21 cellular contexts compared by ENCODE assay signal in genomic region chr5:43554497-43554896, GRCh38. TPM values are rescaled to one million over a fixed set of nuclear protein-coding genes. Genes with fewer than 3 reads are reported as not detected.
DNase-seq lines count a peak whose midpoint lies in the region; ATAC-seq, FAIRE-seq and TF ChIP-seq lines count a peak whose summit lies in the region.
"Had no signal": no experiment of that assay in that cellular context is flagged by ENCODE, and none has a peak within 500 bp of the region (broad histone marks: within the 10 kb centered on the region; RNA-seq: fewer than 3 reads in every experiment).

No MANE protein-coding gene starts in this region.

- peak overlapping the region; percentile 80 to 98 (median 93); a peak in 12 of 20 replicates for H3K4me3 ChIP-seq in BLaER1 treated with 17β-estradiol and CSF1 and Interleukin-3, amounts not matched to agents 10 nM and 100 nM
- no peak overlapping the region for H3K4me3 ChIP-seq in IMR-90 (ENCODE audit: insufficient read depth, low read depth, low read length)
- H3K4me3 ChIP-seq in H1 (ENCODE audit: extremely low read depth in 1 of 4, insufficient read depth in 2 of 4, low read depth in 3 of 4, low read length in 4 of 4): peak overlapping the region in 2 of 4 experiments; percentile 1 to 99; a peak in 1 of 8 replicates
- H3K4me3 ChIP-seq in neural cell (ENCODE audit: low read length): peak overlapping the region; percentile 86
- H3K4me3 ChIP-seq in pancreas: peak overlapping the region in 1 of 4 donors; percentile 85

- no peak overlapping the region for H3K23ac ChIP-seq in IMR-90 (ENCODE audit: low read depth, low read length)
- H3K23ac ChIP-seq in H1 (ENCODE audit: insufficient read length): no peak overlapping the region

- H2BK20ac ChIP-seq in IMR-90 (ENCODE audit: low read depth, low read length): no peak overlapping the region
- H2BK20ac ChIP-seq in H1 (ENCODE audit: low read length): no peak overlapping the region

- H4K5ac ChIP-seq in IMR-90 (ENCODE audit: low read depth, low read length): no peak overlapping the region
- H4K5ac ChIP-seq in H1 (ENCODE audit: insufficient read length, low read depth, low read length): no peak overlapping the region

- H3K4me2 ChIP-seq in BLaER1 treated with 17β-estradiol and CSF1 and Interleukin-3, amounts not matched to agents 10 nM and 100 nM: peak overlapping the region; percentile 73 to 90 (median 86)
- H3K4me2 ChIP-seq in IMR-90 (ENCODE audit: low read depth, low read length) (peak overlapping the region; percentile 70), H1 (ENCODE audit: insufficient read depth in 1 of 2, low read depth in 2 of 2, low read length in 2 of 2) (peak overlapping the region; percentile 57 to 81; a peak in 3 of 4 replicates), neural cell (ENCODE audit: low read length) (peak overlapping the region; percentile 100)

- no peak overlapping the region for H3K27ac ChIP-seq in BLaER1 treated with 17β-estradiol and CSF1 and Interleukin-3, amounts not matched to agents 10 nM and 100 nM
- H3K27ac ChIP-seq in IMR-90 (ENCODE audit: insufficient read depth, low read length): no peak overlapping the region
- no peak overlapping the region for H3K27ac ChIP-seq in H1 (ENCODE audit: low read depth, low read length)
- H3K27ac ChIP-seq in neural cell (ENCODE audit: low read length): no peak overlapping the region
- no peak overlapping the region for H3K27ac ChIP-seq in pancreas
- H3K27ac ChIP-seq: foreskin keratinocyte, right atrium auricular region had no signal

- peaks cover 2% of the 10 kb centered on the region; the same call in 1 of the 2 replicates for H3K9me1 ChIP-seq in IMR-90 (ENCODE audit: insufficient read depth, low read length)

- no peak overlapping the region for H2BK5ac ChIP-seq in IMR-90 (ENCODE audit: low read depth, low read length, poor library complexity, severe bottlenecking)
- H2BK5ac ChIP-seq in H1 (ENCODE audit: low read depth, low read length): no peak overlapping the region

- no peak overlapping the region for H4K91ac ChIP-seq in IMR-90 (ENCODE audit: insufficient read depth, low read depth, low read length)
- H4K91ac ChIP-seq in H1 (replicated peaks; ENCODE audit: insufficient read length, low read length): no peak overlapping the region

- peaks cover 49 to 62% (median 57%) of the 10 kb centered on the region in 11 experiments; a peak in 21 of 22 replicates for H3K36me3 ChIP-seq in BLaER1 treated with 17β-estradiol and CSF1 and Interleukin-3, amounts not matched to agents 10 nM and 100 nM
- H3K36me3 ChIP-seq in IMR-90 (ENCODE audit: control insufficient read depth, insufficient read depth, low read length) (peaks cover 11% of the 10 kb centered on the region), H1 (ENCODE audit: control insufficient read depth in 2 of 4, insufficient read depth in 4 of 4, low read length in 3 of 4) (peaks cover 2 to 52% (median 20%) of the 10 kb centered on the region in 4 experiments; a peak in 7 of 8 replicates), neural cell (ENCODE audit: insufficient read depth, low read length) (peaks cover 14% of the 10 kb centered on the region), pancreas (no peaks in the 10 kb centered on the region)

- H3K56ac ChIP-seq in IMR-90 (ENCODE audit: extremely low read depth, insufficient read depth, low read length) (no peak overlapping the region), H1 (replicated peaks; ENCODE audit: insufficient read length, low read depth, low read length) (no peak overlapping the region)

- no peak overlapping the region for H2AFZ ChIP-seq in IMR-90 (replicated peaks; ENCODE audit: low read length, poor library complexity)
- H2AFZ ChIP-seq in H1 (ENCODE audit: low read length): no peak overlapping the region
- no peak overlapping the region for H2AFZ ChIP-seq in neural cell (ENCODE audit: low read depth, low read length)

- H3K4me1 ChIP-seq in BLaER1 treated with 17β-estradiol and CSF1 and Interleukin-3, amounts not matched to agents 10 nM and 100 nM: peaks cover 27 to 61% (median 41%) of the 10 kb centered on the region in 10 experiments
- H3K4me1 ChIP-seq in IMR-90 (ENCODE audit: control insufficient read depth, insufficient read depth, low read length): peaks cover 3% of the 10 kb centered on the region; the same call in 1 of the 2 replicates
- H3K4me1 ChIP-seq in H1 (replicated peaks in 1 of 4; ENCODE audit: control insufficient read depth in 3 of 4, insufficient read depth in 4 of 4, low read length in 3 of 4): peaks cover 0 to 4% (median 2%) of the 10 kb centered on the region in 4 experiments; a peak in 3 of 7 replicates
- H3K4me1 ChIP-seq in pancreas: peaks cover 14 to 28% (median 22%) of the 10 kb centered on the region in 3 donors

- ATAC-seq in IMR-90 (ENCODE audit: low read depth) (no peak), pancreas (no peak)
- ATAC-seq: foreskin keratinocyte, HCT116 had no signal

- peak overlapping the region in 2 of 11 experiments; percentile 97 to 100; a peak in 2 of 22 replicates for H3K9ac ChIP-seq in BLaER1 treated with 17β-estradiol and CSF1 and Interleukin-3, amounts not matched to agents 10 nM and 100 nM
- H3K9ac ChIP-seq in IMR-90 (ENCODE audit: low read depth, low read length) (no peak overlapping the region), H1 (replicated peaks in 1 of 4; ENCODE audit: extremely low read depth in 1 of 4, low read depth in 3 of 4, low read length in 3 of 4) (no peak overlapping the region), neural cell (ENCODE audit: low read length) (no peak overlapping the region)

- no peak overlapping the region for H3K14ac ChIP-seq in IMR-90 (replicated peaks; ENCODE audit: low read depth, low read length)
- H3K14ac ChIP-seq in H1 (ENCODE audit: insufficient read length): no peak overlapping the region

- WGBS in IMR-90 (ENCODE audit: extremely low coverage in 2 of 2, insufficient read length in 1 of 2), 2 experiments: no CpG with 5 or more reads among the region's 1 CpG
- 78% methylated on average over 1 of the region's 1 CpG; no CpG with 5 or more reads in 1 of the 2 experiments for WGBS in H1 (ENCODE audit: extremely low coverage in 1 of 2, insufficient coverage in 1 of 2, insufficient read length in 1 of 2, insufficient replicate concordance in 2 of 2, low coverage in 1 of 2, low lambda C conversion rate in 2 of 2, missing lambda C conversion rate in 1 of 2), 2 experiments
- 84 to 91% methylated on average over 1 of the region's 1 CpG for WGBS in pancreas, 2 donors

- H3K18ac ChIP-seq in IMR-90 (ENCODE audit: low read depth, low read length) (no peak overlapping the region), H1 (ENCODE audit: extremely low read depth, low read length) (no peak overlapping the region)

- BruUV-seq in IMR-90 (replicated peaks; lab: Mats Ljungman, UMichigan): no TSS peak

- no peak for TF ChIP-seq CTCF in IMR-90 (conservative IDR thresholded peaks at IDR 0.05; ENCODE audit: low read depth, low read length)
- TF ChIP-seq CTCF in H1 (IDR thresholded peaks at IDR 0.05; ENCODE audit: control extremely low read depth in 1 of 3, insufficient read depth in 1 of 3, low read depth in 1 of 3, low read length in 3 of 3): no peak
- no peak for TF ChIP-seq CTCF in neural cell (IDR thresholded peaks at IDR 0.05; ENCODE audit: poor library complexity, severe bottlenecking)
- TF ChIP-seq CTCF in pancreas (IDR thresholded peaks at IDR 0.05): no peak

- H2AK9ac ChIP-seq in IMR-90 (replicated peaks; ENCODE audit: low read depth, low read length, poor library complexity): no peak overlapping the region

- CTCF ChIA-PET in IMR-90 (lab: Yijun Ruan, JAX) (no interaction called here), H1 (lab: Charles Lee; ENCODE audit: partially characterized antibody) (interaction anchor here (0.7 to 1.4 kb wide), 5 partner anchors 14 to 77 kb away, joined by 3 to 5 read pairs (median 4); partner anchors contain the start of genes NNT and TMEM267)

- TF ChIP-seq RAD21 in IMR-90 (IDR thresholded peaks at IDR 0.05; ENCODE audit: low read length): no peak
- TF ChIP-seq RAD21 in H1 (IDR thresholded peaks at IDR 0.05 in 1 of 2, conservative IDR thresholded peaks at IDR 0.05 in 1 of 2; ENCODE audit: low read depth in 2 of 2, low read length in 2 of 2): no peak
- no peak for TF ChIP-seq RAD21 in neural cell (conservative IDR thresholded peaks at IDR 0.05)

- dilution Hi-C loops in IMR-90 (cut with HindIII; ENCODE audit: low sequenced_read_pairs, unreplicated experiment): no loop called here

- H4K8ac ChIP-seq in IMR-90 (ENCODE audit: low read depth in 2 of 2, low read length in 2 of 2): no peak overlapping the region
- H4K8ac ChIP-seq in H1 (ENCODE audit: extremely low read depth, insufficient read depth, low read length): no peak overlapping the region

- H3K79me2 ChIP-seq in H1 (ENCODE audit: control insufficient read depth in 1 of 2, insufficient read depth in 2 of 2, low read length in 2 of 2): peaks cover 4 to 62% of the 10 kb centered on the region in 2 experiments; a peak in 3 of 4 replicates
- H3K79me2 ChIP-seq in neural cell (replicated peaks; ENCODE audit: insufficient read depth, low read length): peaks cover 68% of the 10 kb centered on the region

- no peaks in the 10 kb centered on the region for H3K9me2 ChIP-seq in neural cell (ENCODE audit: insufficient read depth, low read length)

- peaks cover 4% of the 10 kb centered on the region for H3F3A ChIP-seq in neural cell (ENCODE audit: insufficient read depth, low read length, poor library complexity, severe bottlenecking)

- in situ Hi-C loops in IMR-90 (cut with MboI; ENCODE audit: low sequenced_read_pairs): no loop called here

- peaks cover 18 to 34% of the 10 kb centered on the region in 2 experiments for H3K79me1 ChIP-seq in IMR-90 (ENCODE audit: low read depth in 1 of 2, low read length in 2 of 2)
- no peaks in the 10 kb centered on the region for H3K79me1 ChIP-seq in H1 (ENCODE audit: low read depth, low read length)

- peaks cover 19 to 59% (median 55%) of the 10 kb centered on the region in 11 experiments; a peak in 19 of 22 replicates for H4K20me1 ChIP-seq in BLaER1 treated with 17β-estradiol and CSF1 and Interleukin-3, amounts not matched to agents 10 nM and 100 nM
- H4K20me1 ChIP-seq in IMR-90 (ENCODE audit: insufficient read depth, low read length): peaks cover 13% of the 10 kb centered on the region; the same call in 1 of the 2 replicates
- peaks cover 3 to 4% of the 10 kb centered on the region in 2 experiments for H4K20me1 ChIP-seq in H1 (replicated peaks in 1 of 2; ENCODE audit: control insufficient read depth in 1 of 2, insufficient read depth in 2 of 2, low read length in 2 of 2)
- no peaks in the 10 kb centered on the region for H4K20me1 ChIP-seq in neural cell (ENCODE audit: insufficient read depth)

- POLR2A ChIA-PET in IMR-90 (lab: Charles Lee; ENCODE audit: unreplicated experiment): no interaction called here
- POLR2A ChIA-PET in H1 (lab: Charles Lee; ENCODE audit: partially characterized antibody): interaction anchor here (0.6 to 4.8 kb wide), 5 partner anchors 10 to 49 kb away, joined by 3 to 26 read pairs (median 9); partner anchors contain the start of genes C5orf34 and NNT

- TF ChIP-seq EP300 in H1 (IDR thresholded peaks at IDR 0.05; ENCODE audit: borderline replicate concordance in 1 of 2, low read depth in 2 of 2, low read length in 2 of 2): no peak
- no peak for TF ChIP-seq EP300 in neural cell (conservative IDR thresholded peaks at IDR 0.05; ENCODE audit: poor library complexity, severe bottlenecking)

- no peaks in the 10 kb centered on the region for H3K27me3 ChIP-seq in BLaER1 treated with 17β-estradiol and CSF1 and Interleukin-3, amounts not matched to agents 10 nM and 100 nM
- no peaks in the 10 kb centered on the region for H3K27me3 ChIP-seq in IMR-90 (ENCODE audit: control insufficient read depth, insufficient read depth, low read length)
- no peaks in the 10 kb centered on the region for H3K27me3 ChIP-seq in H1 (replicated peaks in 1 of 4; ENCODE audit: control insufficient read depth in 3 of 4, extremely low read depth in 1 of 4, insufficient read depth in 3 of 4, low read length in 3 of 4)
- no peaks in the 10 kb centered on the region for H3K27me3 ChIP-seq in neural cell (ENCODE audit: insufficient read depth, low read depth, low read length)
- H3K27me3 ChIP-seq in pancreas: no peaks in the 10 kb centered on the region
- H3K27me3 ChIP-seq: foreskin keratinocyte, right atrium auricular region had no signal

- H2BK15ac ChIP-seq in IMR-90 (ENCODE audit: low read depth, low read length) (no peak overlapping the region), H1 (ENCODE audit: low read length) (no peak overlapping the region)

- H2BK120ac ChIP-seq in IMR-90 (ENCODE audit: low read depth, low read length): no peak overlapping the region
- H2BK120ac ChIP-seq in H1 (replicated peaks; ENCODE audit: low read depth, low read length): no peak overlapping the region

- intact Hi-C loops in IMR-90 (cut with micrococcal nuclease): loop anchor here (10.0 kb wide), 1 partner anchor 1220 kb away; no protein-coding TSS in a partner anchor
- intact Hi-C loops in pancreas (cut with DNase I): no loop called here

- no peak for DNase-seq in IMR-90
- no peak for DNase-seq in H1 (ENCODE audit: low read depth in 1 of 2, low spot score in 2 of 2)
- no peak for DNase-seq in NCI-H187 treated with DMSO at 0.1 percent for 48 hours (lab: John Stamatoyannopoulos, UW)
- no peak for DNase-seq in AG08396 (ENCODE audit: low spot score)
- DNase-seq in NCI-H510A treated with DMSO at 0.1 percent for 48 hours (lab: John Stamatoyannopoulos, UW): no peak
- DNase-seq in pancreas: no peak
- DNase-seq: activated CD4-positive, alpha-beta T cell treated with anti-CD3 and anti-CD28 coated beads for 1 hour; activated T-cell treated with anti-CD3 and anti-CD28 coated beads, Interleukin-2, amount 50 U/mL, for 1 hour; CD4-positive, alpha-beta T cell; cortex of kidney; foreskin keratinocyte; GDM1; NCI-H1048; NCI-H226; OCI-M1; T-helper 1 cell had no signal

- TF ChIP-seq POLR2A in IMR-90 (IDR thresholded peaks at IDR 0.05; ENCODE audit: low read depth, low read length) (no peak), H1 (IDR thresholded peaks at IDR 0.05; ENCODE audit: control extremely low read depth in 1 of 2, low read depth in 2 of 2, low read length in 2 of 2) (no peak)

- no peaks in the 10 kb centered on the region for H3K9me3 ChIP-seq in BLaER1 treated with 17β-estradiol and CSF1 and Interleukin-3, amounts not matched to agents 10 nM and 100 nM (replicated peaks in 1 of 11)
- H3K9me3 ChIP-seq in IMR-90 (ENCODE audit: control insufficient read depth, insufficient read depth, low read length) (no peaks in the 10 kb centered on the region), H1 (ENCODE audit: insufficient read depth in 2 of 2, low read depth in 1 of 2, low read length in 1 of 2) (no peaks in the 10 kb centered on the region), neural cell (ENCODE audit: low read length) (no peaks in the 10 kb centered on the region), pancreas (no peaks in the 10 kb centered on the region)
- H3K9me3 ChIP-seq: right atrium auricular region had no signal

- H3K4ac ChIP-seq in IMR-90 (ENCODE audit: low read depth, low read length) (no peak overlapping the region), H1 (replicated peaks; ENCODE audit: insufficient read length, low read depth, low read length) (no peak overlapping the region)

- no peak overlapping the region for H2BK12ac ChIP-seq in H1 (ENCODE audit: low read depth, low read length)

- FAIRE-seq in H1 (lab: Jason Lieb, UNC) (no peak), pancreas (lab: Jason Lieb, UNC) (no peak)
- FAIRE-seq: islet of Langerhans had no signal

- H2AK5ac ChIP-seq in IMR-90 (ENCODE audit: low read depth, low read length): no peak overlapping the region
- H2AK5ac ChIP-seq in H1 (ENCODE audit: low read depth, low read length): no peak overlapping the region

- no peaks in the 10 kb centered on the region; the same call in 1 of the 2 replicates for H3K23me2 ChIP-seq in H1 (ENCODE audit: low read depth, low read length)

RNA-seq across cellular contexts. Expression of gene PAIP1, which starts 2.4 kb away (rescaled TPM):
- total RNA-seq in IMR-90 (2012; rRNA removed) (101 and 123 TPM in 2 replicates), pancreas (10 to 100 TPM; 22.4 to 43.9 (median 30.6) TPM)
- polyA plus RNA-seq in IMR-90 (2012; rRNA removed) (52.9 and 59.1 TPM in 2 replicates), H1 (2011; rRNA removed) (46.0 and 62.9 TPM in 2 replicates), neural cell (266 and 276 TPM in 2 replicates), pancreas (10 to 100 TPM; 22.9 to 29.9 TPM)
- 18.9 TPM in 2 replicates for polyA plus RNA-seq in IMR-90 (2012; cell fraction: cytosol; rRNA removed)
- polyA plus RNA-seq in IMR-90 (2012; cell fraction: nucleus; rRNA removed; ENCODE audit: low replicate concordance): 5.3 and 33.3 TPM in 2 replicates
- total RNA-seq in H1 (2021; fragmentation: NEBNext Ultra II Directional; extraction: Animal tissue kit (Norgen Biotek cat#: 25700)): 80.5 and 89.5 TPM in 2 replicates
- 64.8 TPM for polyA plus RNA-seq in H1 (2011; cell fraction: cytosol; rRNA removed)
- 28.5 TPM for polyA plus RNA-seq in H1 (2011; cell fraction: nucleus; rRNA removed)
- polyA plus RNA-seq in H1 (2012, experiment 1 of 2): 53.9 to 86.4 TPM (median 59.0 TPM) in 4 replicates
- 13.5 TPM for polyA plus RNA-seq in H1 (2012, experiment 2 of 2)
- 62.1 TPM for polyA plus RNA-seq in H1 (2013, experiment 1 of 2)
- 65.6 TPM for polyA plus RNA-seq in H1 (2013, experiment 2 of 2)
- 71.0 and 90.2 TPM in 2 replicates for polyA minus RNA-seq in H1 (2011; rRNA and poly(A)+ RNA removed)
- 35.2 TPM for polyA minus RNA-seq in H1 (2011; cell fraction: cytosol; rRNA and poly(A)+ RNA removed)
- polyA minus RNA-seq in H1 (2011; cell fraction: nucleus; rRNA and poly(A)+ RNA removed): 43.4 TPM
- 276 and 281 TPM in 2 replicates for polyA minus RNA-seq in neural cell

RNA-seq across cellular contexts. Expression of gene C5orf34, which starts 39.5 kb away (rescaled TPM):
- 6.1 and 7.2 TPM in 2 replicates for total RNA-seq in IMR-90 (2012; rRNA removed)
- polyA plus RNA-seq in IMR-90 (2012; rRNA removed): 3.3 TPM in 2 replicates
- 0.22 and 0.37 TPM in 2 replicates for polyA plus RNA-seq in IMR-90 (2012; cell fraction: cytosol; rRNA removed)
- polyA plus RNA-seq in IMR-90 (2012; cell fraction: nucleus; rRNA removed; ENCODE audit: low replicate concordance): 0.70 and 7.0 TPM in 2 replicates
- 8.6 and 11.3 TPM in 2 replicates for total RNA-seq in H1 (2021; fragmentation: NEBNext Ultra II Directional; extraction: Animal tissue kit (Norgen Biotek cat#: 25700))
- polyA plus RNA-seq in H1 (2011; rRNA removed): 5.1 and 6.8 TPM in 2 replicates
- polyA plus RNA-seq in H1 (2011; cell fraction: cytosol; rRNA removed): 9.1 TPM
- polyA plus RNA-seq in H1 (2011; cell fraction: nucleus; rRNA removed): 6.5 TPM
- 5.0 to 8.0 TPM (median 5.8 TPM) in 4 replicates for polyA plus RNA-seq in H1 (2012, experiment 1 of 2)
- polyA plus RNA-seq in H1 (2012, experiment 2 of 2): 0.47 TPM
- 8.5 TPM for polyA plus RNA-seq in H1 (2013, experiment 1 of 2)
- polyA plus RNA-seq in H1 (2013, experiment 2 of 2): 7.8 TPM
- 10.8 and 16.1 TPM in 2 replicates for polyA minus RNA-seq in H1 (2011; rRNA and poly(A)+ RNA removed)
- 3.2 TPM for polyA minus RNA-seq in H1 (2011; cell fraction: cytosol; rRNA and poly(A)+ RNA removed)
- polyA minus RNA-seq in H1 (2011; cell fraction: nucleus; rRNA and poly(A)+ RNA removed): 14.7 TPM
- polyA plus RNA-seq in neural cell: 10.4 and 12.7 TPM in 2 replicates
- polyA minus RNA-seq in neural cell: 15.6 and 17.1 TPM in 2 replicates
- under 1 TPM; 0.22 to 0.56 (median 0.41) TPM for total RNA-seq in pancreas
- polyA plus RNA-seq in pancreas: under 1 TPM; 0.27 to 0.40 TPM

RNA-seq across cellular contexts. Expression of gene NNT, which starts 48.5 kb away (rescaled TPM):
- total RNA-seq in IMR-90 (2012; rRNA removed) (57.2 and 58.0 TPM in 2 replicates), pancreas (10 to 100 TPM; 27.1 to 48.0 (median 36.1) TPM)
- polyA plus RNA-seq in IMR-90 (2012; rRNA removed) (19.5 and 23.1 TPM in 2 replicates), H1 (2011; rRNA removed) (8.9 and 11.0 TPM in 2 replicates), neural cell (120 and 132 TPM in 2 replicates), pancreas (10 to 100 TPM in 1 of 2 donors, 1 to 10 TPM in 1; 6.1 to 13.3 TPM)
- 12.4 and 12.6 TPM in 2 replicates for polyA plus RNA-seq in IMR-90 (2012; cell fraction: cytosol; rRNA removed)
- polyA plus RNA-seq in IMR-90 (2012; cell fraction: nucleus; rRNA removed; ENCODE audit: low replicate concordance): 15.7 and 32.3 TPM in 2 replicates
- total RNA-seq in H1 (2021; fragmentation: NEBNext Ultra II Directional; extraction: Animal tissue kit (Norgen Biotek cat#: 25700)): 19.6 and 22.2 TPM in 2 replicates
- 10.3 TPM for polyA plus RNA-seq in H1 (2011; cell fraction: cytosol; rRNA removed)
- 19.4 TPM for polyA plus RNA-seq in H1 (2011; cell fraction: nucleus; rRNA removed)
- polyA plus RNA-seq in H1 (2012, experiment 1 of 2): 8.9 to 11.6 TPM (median 10.6 TPM) in 4 replicates
- 0.68 TPM for polyA plus RNA-seq in H1 (2012, experiment 2 of 2)
- polyA plus RNA-seq in H1 (2013, experiment 1 of 2): 10.8 TPM
- polyA plus RNA-seq in H1 (2013, experiment 2 of 2): 9.4 TPM
- polyA minus RNA-seq in H1 (2011; rRNA and poly(A)+ RNA removed): 25.8 and 33.7 TPM in 2 replicates
- 10.4 TPM for polyA minus RNA-seq in H1 (2011; cell fraction: cytosol; rRNA and poly(A)+ RNA removed)
- polyA minus RNA-seq in H1 (2011; cell fraction: nucleus; rRNA and poly(A)+ RNA removed): 33.8 TPM
- 139 and 146 TPM in 2 replicates for polyA minus RNA-seq in neural cell
